Comparison of ENCODE assay signal across 16 cellular contexts in the genomic region with DNA sequence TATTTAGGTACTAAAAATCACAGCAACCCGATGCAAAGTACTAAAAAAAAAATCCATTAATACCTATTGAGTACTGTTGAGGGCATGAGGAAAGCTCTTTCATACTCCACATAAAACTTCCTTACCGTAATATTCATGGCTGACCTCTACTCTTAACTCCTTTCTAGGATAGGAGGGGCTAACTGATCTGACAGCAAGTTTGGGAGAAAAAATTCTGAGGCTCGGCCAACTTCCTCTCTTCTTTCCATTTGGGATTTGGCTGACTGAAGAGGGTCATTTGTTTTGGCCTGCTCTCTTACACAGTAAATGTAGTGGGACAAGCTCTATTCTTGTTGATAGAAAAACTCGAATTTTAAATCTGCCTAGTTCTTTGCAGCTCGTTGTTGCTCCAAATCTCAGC. TPM values are rescaled to one million over a fixed set of nuclear protein-coding genes. Genes with fewer than 3 reads are reported as not detected.
A peak's percentile ranks its signal among the peaks of the same experiment; 100 is the strongest.
DNase-seq lines count a peak whose midpoint lies in the region; ATAC-seq, FAIRE-seq and TF ChIP-seq lines count a peak whose summit lies in the region.
"Had no signal": no experiment of that assay in that cellular context is flagged by ENCODE, and none has a peak within 500 bp of the region (broad histone marks: within the 10 kb centered on the region; RNA-seq: fewer than 3 reads in every experiment).

No MANE protein-coding gene starts in this region.

- H3K4me2 ChIP-seq in BLaER1 treated with 17β-estradiol and CSF1 and Interleukin-3, amounts not matched to agents 10 nM and 100 nM: peak overlapping the region in 7 of 11 experiments; percentile 0 to 48 (median 44); a peak in 12 of 22 replicates
- peak overlapping the region; percentile 34; the same call in 1 of the 2 replicates for H3K4me2 ChIP-seq in GM12878 (ENCODE audit: control insufficient read depth, insufficient read depth)

- H3K4me3 ChIP-seq in BLaER1 treated with 17β-estradiol and CSF1 and Interleukin-3, amounts not matched to agents 10 nM and 100 nM: no peak overlapping the region
- H3K4me3 ChIP-seq in GM12878: no peak overlapping the region
- H3K4me3 ChIP-seq: esophagus squamous epithelium had no signal

- in situ Hi-C loops in GM12878 (cut with MboI): no loop called here

- H3K27ac ChIP-seq in BLaER1 treated with 17β-estradiol and CSF1 and Interleukin-3, amounts not matched to agents 10 nM and 100 nM: peak overlapping the region in 2 of 11 experiments; percentile 22 to 38; a peak in 2 of 22 replicates
- no peak overlapping the region for H3K27ac ChIP-seq in GM12878 (ENCODE audit: control insufficient read depth, insufficient read depth)
- H3K27ac ChIP-seq: esophagus squamous epithelium, RWPE1 had no signal

- peaks cover 6 to 17% (median 11%) of the 10 kb centered on the region in 10 experiments; a peak in 17 of 20 replicates for H3K4me1 ChIP-seq in BLaER1 treated with 17β-estradiol and CSF1 and Interleukin-3, amounts not matched to agents 10 nM and 100 nM
- peaks cover 20% of the 10 kb centered on the region for H3K4me1 ChIP-seq in GM12878 (ENCODE audit: control insufficient read depth, insufficient read depth, low read length)

- TF ChIP-seq CTCF in GM12878 (IDR thresholded peaks at IDR 0.05 in 2 of 3, conservative IDR thresholded peaks at IDR 0.05 in 1 of 3; ENCODE audit: control insufficient read depth in 2 of 3, extremely low read depth in 1 of 3, insufficient read depth in 1 of 3, low read depth in 3 of 3, low read length in 3 of 3): no peak

- no peak for TF ChIP-seq RAD21 in GM12878 (IDR thresholded peaks at IDR 0.05; ENCODE audit: insufficient read depth, low read depth, low read length)

- H3K27me3 ChIP-seq in BLaER1 treated with 17β-estradiol and CSF1 and Interleukin-3, amounts not matched to agents 10 nM and 100 nM: no peaks in the 10 kb centered on the region
- no peaks in the 10 kb centered on the region for H3K27me3 ChIP-seq in GM12878 (replicated peaks in 1 of 2; ENCODE audit: control insufficient read depth in 2 of 2, insufficient read depth in 2 of 2, low read length in 1 of 2)
- H3K27me3 ChIP-seq: esophagus squamous epithelium had no signal

- POLR2A ChIA-PET in GM12878 (lab: Charles Lee): interaction anchor here (0.7 to 3.8 kb wide), 3 partner anchors 9 to 132 kb away, joined by 4 to 17 read pairs (median 4); a partner anchor contains a TSS

- H3K9ac ChIP-seq in BLaER1 treated with 17β-estradiol and CSF1 and Interleukin-3, amounts not matched to agents 10 nM and 100 nM: no peak overlapping the region
- H3K9ac ChIP-seq in GM12878 (ENCODE audit: control insufficient read depth, insufficient read depth, low read length): no peak overlapping the region

- no peak for TF ChIP-seq POLR2A in GM12878 (IDR thresholded peaks at IDR 0.05; ENCODE audit: low read depth, low read length)
- no peak for TF ChIP-seq POLR2A in erythroblast (IDR thresholded peaks at IDR 0.05; ENCODE audit: low read length)

- no peak for FAIRE-seq in GM12878 (lab: Jason Lieb, UNC)

- H3K79me2 ChIP-seq in GM12878 (ENCODE audit: control insufficient read depth, insufficient read depth, low read length): no peaks in the 10 kb centered on the region

- H3K9me3 ChIP-seq in BLaER1 treated with 17β-estradiol and CSF1 and Interleukin-3, amounts not matched to agents 10 nM and 100 nM (replicated peaks in 1 of 11): peaks cover 0 to 13% (median 0%) of the 10 kb centered on the region in 11 experiments; a peak in 9 of 22 replicates
- no peaks in the 10 kb centered on the region for H3K9me3 ChIP-seq in GM12878 (replicated peaks; ENCODE audit: control insufficient read depth, insufficient read depth, low read length)
- H3K9me3 ChIP-seq: esophagus squamous epithelium had no signal

- BruUV-seq in GM12878 (replicated peaks; lab: Mats Ljungman, UMichigan): no TSS peak

- no peak for TF ChIP-seq EP300 in GM12878 (IDR thresholded peaks at IDR 0.05; ENCODE audit: borderline replicate concordance in 1 of 2, control insufficient read depth in 1 of 2, low read depth in 2 of 2, low read length in 2 of 2)

- 58% methylated on average over 5 of the region's 5 CpGs for WGBS in GM12878 (ENCODE audit: insufficient coverage, insufficient replicate concordance, low lambda C conversion rate, missing lambda C conversion rate)

- SMC1A ChIA-PET in GM12878 (lab: Charles Lee; ENCODE audit: uncharacterized antibody, unreplicated experiment): interaction anchor here (0.7 to 4.3 kb wide), 6 partner anchors 8 to 159 kb away, joined by 3 to 24 read pairs (median 4); a partner anchor contains a TSS

- H4K20me1 ChIP-seq in BLaER1 treated with 17β-estradiol and CSF1 and Interleukin-3, amounts not matched to agents 10 nM and 100 nM: no peaks in the 10 kb centered on the region
- H4K20me1 ChIP-seq in GM12878 (ENCODE audit: control insufficient read depth, insufficient read depth): no peaks in the 10 kb centered on the region

- H2AFZ ChIP-seq in GM12878 (ENCODE audit: control insufficient read depth, low read depth, low read length): no peak overlapping the region

- DNase-seq in GM12878 (ENCODE audit: low read depth, low spot score): no peak
- peak; percentile 28 for DNase-seq in medulla oblongata (ENCODE audit: extremely low spot score)
- DNase-seq in erythroblast (lab: John Stamatoyannopoulos, UW): no peak
- DNase-seq: cortex of kidney, esophagus squamous epithelium, mesendoderm, NCI-H2081, NCI-H774, posterior cingulate gyrus, substantia nigra had no signal

- RAD21 ChIA-PET in GM12878 (lab: Charles Lee; ENCODE audit: unreplicated experiment): interaction anchor here (0.8 to 1.7 kb wide), 5 partner anchors 9 to 22 kb away, joined by 3 to 4 read pairs (median 3); a partner anchor contains a TSS

- H3K36me3 ChIP-seq in BLaER1 treated with 17β-estradiol and CSF1 and Interleukin-3, amounts not matched to agents 10 nM and 100 nM: peaks cover 0 to 15% (median 0%) of the 10 kb centered on the region in 11 experiments; a peak in 4 of 22 replicates
- no peaks in the 10 kb centered on the region for H3K36me3 ChIP-seq in GM12878 (ENCODE audit: control insufficient read depth in 2 of 2, insufficient read depth in 2 of 2, low read length in 1 of 2)
- H3K36me3 ChIP-seq: esophagus squamous epithelium had no signal

- intact Hi-C loops in GM12878 (cut with micrococcal nuclease; ENCODE audit: unreplicated experiment): no loop called here

- CTCF ChIA-PET in GM12878 (lab: Yijun Ruan, JAX): interaction anchor here (1.1 to 2.5 kb wide), 4 partner anchors 12 to 476 kb away, joined by 3 to 12 read pairs (median 3); no protein-coding TSS in a partner anchor

- ATAC-seq in GM18907 (IDR thresholded peaks at IDR 0.05; ENCODE audit: unreplicated experiment) (peak; percentile 2), GM12878 (no peak), GM21786 (IDR thresholded peaks at IDR 0.05; ENCODE audit: unreplicated experiment) (no peak), GM19463 (IDR thresholded peaks at IDR 0.05; ENCODE audit: unreplicated experiment) (no peak), GM21515 (IDR thresholded peaks at IDR 0.05; ENCODE audit: unreplicated experiment) (no peak)

TF ChIP-seq in GM12878, 131 proteins besides CTCF, POLR2A, EP300 and RAD21 (continues in another document):
- TF ChIP-seq, protein P1, sequence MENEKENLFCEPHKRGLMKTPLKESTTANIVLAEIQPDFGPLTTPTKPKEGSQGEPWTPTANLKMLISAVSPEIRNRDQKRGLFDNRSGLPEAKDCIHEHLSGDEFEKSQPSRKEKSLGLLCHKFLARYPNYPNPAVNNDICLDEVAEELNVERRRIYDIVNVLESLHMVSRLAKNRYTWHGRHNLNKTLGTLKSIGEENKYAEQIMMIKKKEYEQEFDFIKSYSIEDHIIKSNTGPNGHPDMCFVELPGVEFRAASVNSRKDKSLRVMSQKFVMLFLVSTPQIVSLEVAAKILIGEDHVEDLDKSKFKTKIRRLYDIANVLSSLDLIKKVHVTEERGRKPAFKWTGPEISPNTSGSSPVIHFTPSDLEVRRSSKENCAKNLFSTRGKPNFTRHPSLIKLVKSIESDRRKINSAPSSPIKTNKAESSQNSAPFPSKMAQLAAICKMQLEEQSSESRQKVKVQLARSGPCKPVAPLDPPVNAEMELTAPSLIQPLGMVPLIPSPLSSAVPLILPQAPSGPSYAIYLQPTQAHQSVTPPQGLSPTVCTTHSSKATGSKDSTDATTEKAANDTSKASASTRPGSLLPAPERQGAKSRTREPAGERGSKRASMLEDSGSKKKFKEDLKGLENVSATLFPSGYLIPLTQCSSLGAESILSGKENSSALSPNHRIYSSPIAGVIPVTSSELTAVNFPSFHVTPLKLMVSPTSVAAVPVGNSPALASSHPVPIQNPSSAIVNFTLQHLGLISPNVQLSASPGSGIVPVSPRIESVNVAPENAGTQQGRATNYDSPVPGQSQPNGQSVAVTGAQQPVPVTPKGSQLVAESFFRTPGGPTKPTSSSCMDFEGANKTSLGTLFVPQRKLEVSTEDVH (IDR thresholded peaks at IDR 0.05; ENCODE audit: low read depth, partially characterized antibody): no peak

RNA-seq across cellular contexts. Expression of a gene that starts 9.4 kb away (rescaled TPM):
- 44.5 and 46.1 TPM in 2 replicates for total RNA-seq in GM12878 (2013; cell fraction: nucleolus; rRNA removed)
- total RNA-seq in GM12878 (2014; rRNA removed) (15.5 and 18.4 TPM in 2 replicates), GM12878 (2014; rRNA removed; fragmentation: Illumina TruSeq; extraction: Trizol) (16.5 and 17.5 TPM in 2 replicates), GM12878 (2021) (14.3 and 16.2 TPM in 2 replicates)
- polyA plus RNA-seq in GM12878 (2011; ENCODE audit: low read depth): 7.9 TPM
- polyA plus RNA-seq in GM12878 (2011; rRNA removed) (21.7 and 30.6 TPM in 2 replicates), GM12878 (2014; fragmentation: Illumina TruSeq; extraction: Trizol) (23.2 and 26.2 TPM in 2 replicates), GM12878 (2014; fragmentation: Nextera tagmentation; extraction: Ambion mirVana) (1 to 10 TPM; 7.9 to 8.0 TPM), GM12878 (2014; rRNA removed) (14.2 and 16.7 TPM in 2 replicates), GM12878 (2016; fragmentation: Nextera tagmentation; extraction: Ambion mirVana) (10 to 100 TPM in 1 of 2 experiments, 1 to 10 TPM in 1; 9.1 to 12.0 TPM)
- 9.6 and 11.6 TPM in 2 replicates for polyA plus RNA-seq in GM12878 (2011; cell fraction: cytosol; rRNA removed)
- 17.2 and 25.2 TPM in 2 replicates for polyA plus RNA-seq in GM12878 (2011; cell fraction: nucleus; rRNA removed)
- polyA plus RNA-seq in GM12878 (2012): 8.0 and 11.1 TPM in 2 replicates
- polyA minus RNA-seq in GM12878 (2011; rRNA and poly(A)+ RNA removed): 14.4 and 21.4 TPM in 2 replicates
- polyA minus RNA-seq in GM12878 (2011; cell fraction: cytosol; rRNA and poly(A)+ RNA removed): 7.3 and 7.6 TPM in 2 replicates
- 16.7 and 21.0 TPM in 2 replicates for polyA minus RNA-seq in GM12878 (2011; cell fraction: nucleus; rRNA and poly(A)+ RNA removed)
